27 cellular contexts compared by ENCODE assay signal in genomic region chr5:111016801-111017200, GRCh38. TPM values are rescaled to one million over a fixed set of nuclear protein-coding genes. Genes with fewer than 3 reads are reported as not detected.
DNase-seq lines count a peak whose midpoint lies in the region; ATAC-seq and TF ChIP-seq lines count a peak whose summit lies in the region.
"Had no signal": no experiment of that assay in that cellular context is flagged by ENCODE, and none has a peak within 500 bp of the region (broad histone marks: within the 10 kb centered on the region; RNA-seq: fewer than 3 reads in every experiment).

No MANE protein-coding gene starts in this region.

- H3K36me3 ChIP-seq in brain microvascular endothelial cell (replicated peaks) = no peaks in the 10 kb centered on the region

- no peaks in the 10 kb centered on the region for H3K27me3 ChIP-seq in brain microvascular endothelial cell (replicated peaks)

- H3K4me3 ChIP-seq in brain microvascular endothelial cell (ENCODE audit: low read depth, low read length) = no peak overlapping the region
- H3K4me3 ChIP-seq in fibroblast of villous mesenchyme (ENCODE audit: low read depth, low read length) = no peak overlapping the region
- H3K4me3 ChIP-seq: smooth muscle cell had no signal

- no peak for TF ChIP-seq CTCF in brain microvascular endothelial cell (IDR thresholded peaks at IDR 0.05; ENCODE audit: low read depth, low read length, missing control alignments)
- no peak for TF ChIP-seq CTCF in fibroblast of villous mesenchyme (IDR thresholded peaks at IDR 0.05; ENCODE audit: insufficient read depth, low read depth, low read length)

- in situ Hi-C loops in brain microvascular endothelial cell (cut with HindIII; ENCODE audit: low pct_ligation_motif_present, low sequenced_read_pairs) = no loop called here

- H3K27ac ChIP-seq in brain microvascular endothelial cell = peak overlapping the region; percentile 85

- peak; percentile 18 for DNase-seq in HT1080 (ENCODE audit: low read depth)
- peak; percentile 79 for DNase-seq in brain microvascular endothelial cell
- DNase-seq in fibroblast of villous mesenchyme (ENCODE audit: low read depth) = peak; percentile 2
- peak; percentile 13 for DNase-seq in renal cortical epithelial cell (ENCODE audit: low read depth)
- DNase-seq in medulla oblongata (ENCODE audit: extremely low spot score) = no peak
- DNase-seq in NCI-H524 (lab: John Stamatoyannopoulos, UW) = no peak
- DNase-seq: activated CD4-positive, CD25-positive, alpha-beta regulatory T cell treated with anti-CD3 and anti-CD28 coated beads, Interleukin-2, amount 50 U/mL, for 72 hours; activated CD8-positive, alpha-beta T cell treated with anti-CD3 and anti-CD28 coated beads for 36 hours; AML-193; amniotic stem cell; CD8-positive, alpha-beta memory T cell; DMS53; effector CD8-positive, alpha-beta T cell; left colon; NCI-H1092; NCI-H1930; NCI-H2227 treated with DMSO at 0.1 percent for 48 hours; NCI-H82; posterior cingulate gyrus; Right ventricle myocardium superior; stimulated activated CD4-positive, alpha-beta T cell treated with anti-CD3 and anti-CD28 coated beads, Interleukin-4, amount 100 ng/mL, for 1 hour; stimulated activated naive CD4-positive, alpha-beta T cell; SW 1271 had no signal

- no peak for ATAC-seq in HG03571 (IDR thresholded peaks at IDR 0.05; ENCODE audit: unreplicated experiment)
- no peak for ATAC-seq in GM18511 (IDR thresholded peaks at IDR 0.05; ENCODE audit: unreplicated experiment)
- ATAC-seq: activated CD8-positive, alpha-beta T cell treated with anti-CD3 and anti-CD28 coated beads for 36 hours; left colon had no signal

RNA-seq across cellular contexts. Expression of gene TSLP, which starts 54.7 kb away (rescaled TPM):
- total RNA-seq in HT1080 (2014; rRNA removed; shearing (Covaris generic)) = not detected in 2 replicates
- 0.32 and 0.48 TPM in 2 replicates for polyA plus RNA-seq in HT1080 (2015; cell fraction: cytosol; rRNA removed)
- 0.14 and 0.17 TPM in 2 replicates for polyA plus RNA-seq in HT1080 (2015; cell fraction: nucleus; rRNA removed)
- 0.32 and 0.43 TPM in 2 replicates for total RNA-seq in fibroblast of villous mesenchyme
- 0.25 and 0.52 TPM in 2 replicates for total RNA-seq in renal cortical epithelial cell
- total RNA-seq: cerebellum had no signal

Comparison
In these comparisons a context has a peak if more than half of its experiments do, and no peak if none do; other contexts are left out.
1. DNase-seq: peak in HT1080 (single experiment), brain microvascular endothelial cell (single experiment), fibroblast of villous mesenchyme (single experiment) and renal cortical epithelial cell (single experiment); none in medulla oblongata (single experiment) and NCI-H524 (0 of 2).